Comparison of ENCODE assay signal across 6 cellular contexts in genomic region chr16:3458852-3459361, GRCh38. TPM values are rescaled to one million over a fixed set of nuclear protein-coding genes. Genes with fewer than 3 reads are reported as not detected.
A peak's percentile ranks its signal among the peaks of the same experiment; 100 is the strongest.
DNase-seq lines count a peak whose midpoint lies in the region; ATAC-seq and TF ChIP-seq lines count a peak whose summit lies in the region.

No MANE protein-coding gene starts in this region.

- POLR2A ChIA-PET in HEK293 (lab: Yijun Ruan, JAX) = no interaction called here

- no peaks in the 10 kb centered on the region for H3K9me3 Mint-ChIP-seq in natural killer cell

- TF ChIP-seq CTCF in 22Rv1 (IDR thresholded peaks at IDR 0.05) = no peak
- TF ChIP-seq CTCF in HEK293 (tag by site-specific recombination; IDR thresholded peaks at IDR 0.05) = no peak
- TF ChIP-seq CTCF in brain microvascular endothelial cell (IDR thresholded peaks at IDR 0.05; ENCODE audit: low read depth, low read length, missing control alignments) = no peak
- no peak for TF ChIP-seq CTCF in natural killer cell (IDR thresholded peaks at IDR 0.05)

- intact Hi-C loops in natural killer cell (cut with micrococcal nuclease) = loop anchor here (1.0 kb wide), 1 partner anchor 41 kb away; no protein-coding TSS in a partner anchor

- H3K36me3 ChIP-seq in HEK293 (ENCODE audit: control insufficient read depth in 2 of 2, insufficient read depth in 1 of 2, low read length in 2 of 2) = peaks cover 0 to 4% of the 10 kb centered on the region in 2 experiments; a peak in 2 of 3 replicates
- no peaks in the 10 kb centered on the region for H3K36me3 ChIP-seq in brain microvascular endothelial cell (replicated peaks)

- peaks cover 10% of the 10 kb centered on the region for H3K4me1 ChIP-seq in HEK293 (ENCODE audit: control insufficient read depth, insufficient read depth, low read length)

- ATAC-seq in natural killer cell (no peak), GM21576 (IDR thresholded peaks at IDR 0.05; ENCODE audit: unreplicated experiment) (no peak)

- no peaks in the 10 kb centered on the region for H3K27me3 ChIP-seq in brain microvascular endothelial cell (replicated peaks)

- H3K27ac ChIP-seq in 22Rv1 = peak overlapping the region; percentile 98
- peak overlapping the region; percentile 93 for H3K27ac ChIP-seq in HEK293 (ENCODE audit: extremely low read depth, low read depth, low read length)
- peak overlapping the region; percentile 96 for H3K27ac ChIP-seq in brain microvascular endothelial cell

- H3K27ac Mint-ChIP-seq in natural killer cell = peak overlapping the region; percentile 91

- H3K27me3 Mint-ChIP-seq in natural killer cell (ENCODE audit: low read depth in 2 of 2) = no peaks in the 10 kb centered on the region

- H3K4me3 ChIP-seq in HEK293 (ENCODE audit: low read depth, low read length) (peak overlapping the region; percentile 83), brain microvascular endothelial cell (ENCODE audit: low read depth, low read length) (peak overlapping the region; percentile 94)

- H3K36me3 Mint-ChIP-seq in natural killer cell = no peaks in the 10 kb centered on the region

- CTCF ChIA-PET in HEK293 (lab: Yijun Ruan, JAX) = interaction anchor here (0.6 kb wide), 1 partner anchor 680 kb away, joined by 3 read pairs; no protein-coding TSS in a partner anchor

- in situ Hi-C loops in brain microvascular endothelial cell (cut with HindIII; ENCODE audit: low pct_ligation_motif_present, low sequenced_read_pairs) = no loop called here

- no peaks in the 10 kb centered on the region for H3K9me3 ChIP-seq in HEK293 (ENCODE audit: control insufficient read depth, insufficient read depth, low read depth, low read length)

- DNase-seq in brain microvascular endothelial cell (no peak), natural killer cell (no peak), T-helper 9 cell (no peak)

- H3K4me3 Mint-ChIP-seq in natural killer cell = peak overlapping the region; percentile 92

- H3K4me1 Mint-ChIP-seq in natural killer cell = peaks cover 44 to 47% of the 10 kb centered on the region in 2 donors

TF ChIP-seq in HEK293, 187 proteins besides CTCF, POLR2A, EP300 and RAD21:
- TF ChIP-seq ZNF639 (tag by site-specific recombination; IDR thresholded peaks at IDR 0.05) (no peak), ZNF776 (tag by site-specific recombination; IDR thresholded peaks at IDR 0.05; ENCODE audit: borderline replicate concordance) (no peak), HIC1 (tag by site-specific recombination; IDR thresholded peaks at IDR 0.05) (no peak), ZNF449 (tag by site-specific recombination; IDR thresholded peaks at IDR 0.05) (no peak), ZNF169 (tag by site-specific recombination; IDR thresholded peaks at IDR 0.05) (no peak), HOXD13 (CRISPR knock-in tag; IDR thresholded peaks at IDR 0.05; ENCODE audit: borderline replicate concordance) (no peak), ZNF24 (tag by site-specific recombination; IDR thresholded peaks at IDR 0.05) (no peak), ZNF560 (tag by site-specific recombination; IDR thresholded peaks at IDR 0.05; ENCODE audit: borderline replicate concordance) (no peak)

RNA-seq across cellular contexts. Expression of gene NAA60, which starts 15.4 kb away (rescaled TPM):
- 10 to 100 TPM; 45.1 to 69.0 (median 58.9) TPM for total RNA-seq in natural killer cell

RNA-seq across cellular contexts. Expression of gene ZNF597, which starts 15.6 kb away (rescaled TPM):
- 1 to 10 TPM; 1.8 to 3.5 (median 2.8) TPM for total RNA-seq in natural killer cell

RNA-seq across cellular contexts. Expression of gene C16orf90, which starts 36.4 kb away (rescaled TPM):
- total RNA-seq in natural killer cell = not detected

RNA-seq across cellular contexts. Expression of gene CLUAP1, which starts 41.9 kb away (rescaled TPM):
- total RNA-seq in natural killer cell = 1 to 10 TPM; 4.0 to 6.2 (median 4.7) TPM

RNA-seq across cellular contexts. Expression of gene ZNF174, which starts 57.9 kb away (rescaled TPM):
- total RNA-seq in natural killer cell = 1 to 10 TPM; 3.5 to 9.0 (median 7.5) TPM
